22 cellular contexts compared by ENCODE assay signal in the genomic region with DNA sequence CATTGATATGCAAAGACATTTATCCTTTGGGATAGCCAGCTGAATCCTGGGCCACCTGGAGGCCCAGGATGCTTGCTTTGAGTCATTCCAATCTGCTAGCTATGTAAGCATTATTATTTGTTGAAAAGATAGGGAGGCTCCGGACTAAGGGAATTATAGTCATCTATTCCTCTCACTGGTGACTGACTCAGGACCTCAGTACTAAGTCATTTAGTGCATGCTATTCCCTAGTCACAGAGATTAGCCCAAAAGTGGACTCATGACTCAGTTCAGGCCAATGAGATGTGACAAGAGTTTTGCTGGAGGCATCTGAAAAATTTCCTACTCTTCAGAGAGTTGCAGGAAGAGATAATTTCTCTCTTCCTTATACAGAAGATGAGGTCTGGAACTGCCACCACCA.
"Had no signal": no experiment of that assay in that cellular context is flagged by ENCODE, and none has a peak within 500 bp of the region (broad histone marks: within the 10 kb centered on the region; RNA-seq: fewer than 3 reads in every experiment).

No MANE protein-coding gene starts in this region.

- H3K36me3 ChIP-seq: lower lobe of right lung, ovary, prostate gland, transverse colon, uterus had no signal

- H3K27me3 Mint-ChIP-seq: activated naive CD4-positive, alpha-beta T cell treated with anti-CD3 and anti-CD28 coated beads, Interleukin-2, amount 50 U/mL, for 24 hours; dendritic cell treated with granulocyte-macrophage colony-stimulating factor and Interleukin-4, amounts not matched to agents 40 ng/mL and 50 ng/mL, for 4 days; naive thymus-derived CD8-positive, alpha-beta T cell; stimulated activated naive CD8-positive, alpha-beta T cell treated with anti-CD3 and anti-CD28 coated beads, Interleukin-15, Interleukin-2, amounts not matched to agents 100 ng/mL and 50 ng/mL, for 24 hours; T-cell had no signal

- H3K9me3 Mint-ChIP-seq: activated naive CD4-positive, alpha-beta T cell treated with anti-CD3 and anti-CD28 coated beads, Interleukin-2, amount 50 U/mL, for 24 hours; dendritic cell treated with granulocyte-macrophage colony-stimulating factor and Interleukin-4, amounts not matched to agents 40 ng/mL and 50 ng/mL, for 4 days; naive thymus-derived CD8-positive, alpha-beta T cell; stimulated activated naive CD8-positive, alpha-beta T cell treated with anti-CD3 and anti-CD28 coated beads, Interleukin-15, Interleukin-2, amounts not matched to agents 100 ng/mL and 50 ng/mL, for 24 hours; T-cell; T-helper 2 cell treated with Interferon-gamma antibody and Interleukin-4, amounts not matched to agents 5 μg/mL and 100 μg/mL, for 36 hours had no signal

- H3K27ac ChIP-seq: body of pancreas, lower lobe of right lung, ovary, prostate gland, transverse colon, uterus had no signal

- H3K27me3 ChIP-seq: body of pancreas, ovary, transverse colon, uterus had no signal

- H3K4me1 ChIP-seq: body of pancreas, prostate gland, uterus had no signal

- DNase-seq: activated CD4-positive, alpha-beta T cell treated with anti-CD3 and anti-CD28 coated beads for 1 hour; activated CD4-positive, alpha-beta T cell treated with anti-CD3 and anti-CD28 coated beads, Interleukin-2, amount 50 U/mL, for 1 hour; activated gamma-delta T cell treated with Interleukin-2 at 50 U/mL for 16 hours; activated T-cell treated with anti-CD3 and anti-CD28 coated beads, Interleukin-2, amount 50 U/mL, for 1 hour; anterior cingulate cortex; body of pancreas; effector CD8-positive, alpha-beta T cell; kidney; lower lobe of right lung; mesendoderm; naive thymus-derived CD8-positive, alpha-beta T cell; ovary; stimulated activated CD4-positive, alpha-beta T cell treated with anti-CD3 and anti-CD28 coated beads, Interleukin-1b, Interleukin-23, amount 100 ng/mL, for 48 hours; substantia nigra; T-cell; transverse colon; uterus had no signal

- H3K27ac Mint-ChIP-seq: activated naive CD4-positive, alpha-beta T cell treated with anti-CD3 and anti-CD28 coated beads, Interleukin-2, amount 50 U/mL, for 24 hours; dendritic cell treated with granulocyte-macrophage colony-stimulating factor and Interleukin-4, amounts not matched to agents 40 ng/mL and 50 ng/mL, for 4 days; stimulated activated naive CD8-positive, alpha-beta T cell treated with anti-CD3 and anti-CD28 coated beads, Interleukin-15, Interleukin-2, amounts not matched to agents 100 ng/mL and 50 ng/mL, for 24 hours; T-cell; T-helper 2 cell treated with Interferon-gamma antibody and Interleukin-4, amounts not matched to agents 5 μg/mL and 100 μg/mL, for 36 hours had no signal

- H3K9me3 ChIP-seq: body of pancreas, lower lobe of right lung, ovary, prostate gland, transverse colon, uterus had no signal

- H3K4me3 Mint-ChIP-seq: activated naive CD4-positive, alpha-beta T cell treated with anti-CD3 and anti-CD28 coated beads, Interleukin-2, amount 50 U/mL, for 24 hours; dendritic cell treated with granulocyte-macrophage colony-stimulating factor and Interleukin-4, amounts not matched to agents 40 ng/mL and 50 ng/mL, for 4 days; naive thymus-derived CD8-positive, alpha-beta T cell; stimulated activated naive CD8-positive, alpha-beta T cell treated with anti-CD3 and anti-CD28 coated beads, Interleukin-15, Interleukin-2, amounts not matched to agents 100 ng/mL and 50 ng/mL, for 24 hours; T-cell; T-helper 2 cell treated with Interferon-gamma antibody and Interleukin-4, amounts not matched to agents 5 μg/mL and 100 μg/mL, for 36 hours had no signal

- H3K36me3 Mint-ChIP-seq: activated naive CD4-positive, alpha-beta T cell treated with anti-CD3 and anti-CD28 coated beads, Interleukin-2, amount 50 U/mL, for 24 hours; naive thymus-derived CD8-positive, alpha-beta T cell; T-cell had no signal

- H3K4me3 ChIP-seq: body of pancreas, lower lobe of right lung, ovary, prostate gland, transverse colon, uterus had no signal
